In the genomic region with DNA sequence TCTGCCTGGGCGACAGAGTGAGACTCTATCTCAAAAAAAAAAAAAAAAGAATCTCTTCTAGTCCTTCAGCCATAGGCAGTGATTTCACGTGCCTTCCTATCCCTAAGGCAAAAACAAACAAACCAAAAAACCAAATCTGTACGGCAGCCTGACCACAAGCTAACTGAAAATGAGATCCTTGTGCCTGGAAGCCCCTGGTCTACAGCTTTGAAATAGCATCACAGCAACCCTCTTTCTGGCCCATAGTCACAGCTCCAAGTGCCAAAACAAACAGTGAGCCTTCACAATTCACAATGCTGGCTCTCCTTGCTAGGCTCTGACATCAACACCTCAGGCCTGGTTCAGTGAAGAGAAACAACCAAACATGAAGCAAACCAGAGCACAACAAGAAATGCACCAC, we compare ENCODE assay signal across 8 cellular contexts. TPM values are rescaled to one million over a fixed set of nuclear protein-coding genes. Genes with fewer than 3 reads are reported as not detected.
A peak's percentile ranks its signal among the peaks of the same experiment; 100 is the strongest.
DNase-seq lines count a peak whose midpoint lies in the region; ATAC-seq and TF ChIP-seq lines count a peak whose summit lies in the region.
"Had no signal": no experiment of that assay in that cellular context is flagged by ENCODE, and none has a peak within 500 bp of the region (broad histone marks: within the 10 kb centered on the region; RNA-seq: fewer than 3 reads in every experiment).

No MANE protein-coding gene starts in this region.

- no peaks in the 10 kb centered on the region for H3K4me1 ChIP-seq in right cardiac atrium (ENCODE audit: control insufficient read depth, insufficient read depth, low read length)

- H3K27me3 ChIP-seq in MG63 (no peaks in the 10 kb centered on the region), right cardiac atrium (ENCODE audit: control insufficient read depth, insufficient read depth) (no peaks in the 10 kb centered on the region)

- CTCF ChIA-PET in MCF 10A (lab: Yijun Ruan, JAX), result interaction anchor here (0.6 to 1.1 kb wide), 3 partner anchors 21 to 284 kb away, joined by 3 to 4 read pairs (median 4); no protein-coding TSS in a partner anchor

- no peak for TF ChIP-seq CTCF in MCF 10A (IDR thresholded peaks at IDR 0.05; ENCODE audit: unreplicated experiment)
- TF ChIP-seq CTCF in GM20000 (IDR thresholded peaks at IDR 0.05; ENCODE audit: extremely low read depth, missing control alignments), result no peak

- H3K27me3 Mint-ChIP-seq in MCF 10A (ENCODE audit: insufficient read depth, unreplicated experiment), result no peaks in the 10 kb centered on the region
- H3K27me3 Mint-ChIP-seq in stimulated activated naive B cell treated with anti-CD40 and anti-IgM and Interleukin-4, amounts not matched to agents 10 μg/mL and 1 μg/mL and 100 μg/mL, for 72 hours, result peaks cover 4 to 9% of the 10 kb centered on the region in 2 donors

- H3K9me3 Mint-ChIP-seq in MCF 10A (ENCODE audit: unreplicated experiment), result no peaks in the 10 kb centered on the region
- no peaks in the 10 kb centered on the region for H3K9me3 Mint-ChIP-seq in stimulated activated naive B cell treated with anti-CD40 and anti-IgM and Interleukin-4, amounts not matched to agents 10 μg/mL and 1 μg/mL and 100 μg/mL, for 72 hours

- H3K9me3 ChIP-seq in MG63 (no peaks in the 10 kb centered on the region), right cardiac atrium (ENCODE audit: control insufficient read depth, low read length) (no peaks in the 10 kb centered on the region)

- H3K27ac Mint-ChIP-seq in MCF 10A (ENCODE audit: low read depth, unreplicated experiment), result no peak overlapping the region
- no peak overlapping the region for H3K27ac Mint-ChIP-seq in stimulated activated naive B cell treated with anti-CD40 and anti-IgM and Interleukin-4, amounts not matched to agents 10 μg/mL and 1 μg/mL and 100 μg/mL, for 72 hours

- no TSS peak for BruUV-seq in MCF 10A (replicated peaks; lab: Mats Ljungman, UMichigan)

- peak; percentile 96 to 97 for ATAC-seq in right cardiac atrium
- ATAC-seq in stimulated activated naive B cell treated with anti-CD40 and anti-IgM and Interleukin-4, amounts not matched to agents 10 μg/mL and 1 μg/mL and 100 μg/mL, for 72 hours (replicated peaks), result no peak

- intact Hi-C loops in MCF 10A (cut with micrococcal nuclease), result no loop called here
- intact Hi-C loops in right cardiac atrium (cut with DNase I), result no loop called here

- H3K36me3 Mint-ChIP-seq in MCF 10A (ENCODE audit: insufficient read depth, unreplicated experiment), result no peaks in the 10 kb centered on the region
- no peaks in the 10 kb centered on the region for H3K36me3 Mint-ChIP-seq in stimulated activated naive B cell treated with anti-CD40 and anti-IgM and Interleukin-4, amounts not matched to agents 10 μg/mL and 1 μg/mL and 100 μg/mL, for 72 hours

- WGBS in right cardiac atrium, result 43% methylated on average over 3 of the region's 3 CpGs

- peak; percentile 87 for DNase-seq in MG63
- peak; percentile 90 for DNase-seq in MCF 10A (ENCODE audit: unreplicated experiment)
- DNase-seq in right cardiac atrium, result peak; percentile 59 to 69 (median 60)
- DNase-seq in substantia nigra (lab: John Stamatoyannopoulos, UW), result peak in 46 of 49 donors; percentile 4 to 82 (median 46)
- DNase-seq in MV-4-11 (lab: John Stamatoyannopoulos, UW), result no peak
- DNase-seq in stimulated activated naive B cell treated with anti-CD40 and anti-IgM and Interleukin-4, amounts not matched to agents 10 μg/mL and 1 μg/mL and 100 μg/mL, for 72 hours, result no peak
- DNase-seq in GM20000 (ENCODE audit: low spot score), result no peak
- DNase-seq: NCI-H1436 had no signal

- no peak overlapping the region for H3K4me3 Mint-ChIP-seq in MCF 10A (ENCODE audit: unreplicated experiment)
- no peak overlapping the region for H3K4me3 Mint-ChIP-seq in stimulated activated naive B cell treated with anti-CD40 and anti-IgM and Interleukin-4, amounts not matched to agents 10 μg/mL and 1 μg/mL and 100 μg/mL, for 72 hours

- H3K27ac ChIP-seq in right cardiac atrium (ENCODE audit: low read length) (no peak overlapping the region), substantia nigra (ENCODE audit: low read depth, low read length, poor library complexity, severe bottlenecking) (peak overlapping the region; percentile 97)

- H3K36me3 ChIP-seq in MG63, result no peaks in the 10 kb centered on the region

- POLR2A ChIA-PET in MCF 10A (lab: Yijun Ruan, JAX), result interaction anchor here (0.6 to 1.6 kb wide), 2 partner anchors 8 to 17 kb away, joined by 3 read pairs; no protein-coding TSS in a partner anchor

- H3K4me3 ChIP-seq in MG63 (no peak overlapping the region), right cardiac atrium (ENCODE audit: low read length) (no peak overlapping the region)

- peaks cover 13% of the 10 kb centered on the region for H3K4me1 Mint-ChIP-seq in MCF 10A (ENCODE audit: insufficient read depth, unreplicated experiment)
- no peaks in the 10 kb centered on the region for H3K4me1 Mint-ChIP-seq in stimulated activated naive B cell treated with anti-CD40 and anti-IgM and Interleukin-4, amounts not matched to agents 10 μg/mL and 1 μg/mL and 100 μg/mL, for 72 hours

RNA-seq across cellular contexts. Expression of gene TMEM150C, which starts 46.1 kb away (rescaled TPM):
- total RNA-seq in MG63 (2014; rRNA removed; shearing (Covaris generic); ENCODE audit: low replicate concordance), result 0.57 and 0.76 TPM in 2 replicates
- 0.10 TPM in 1 of 2 replicates, not detected in the other for total RNA-seq in MCF 10A (2022)
- 10 to 100 TPM; 11.3 to 18.6 (median 15.7) TPM for total RNA-seq in right cardiac atrium
- polyA plus RNA-seq in right cardiac atrium, result 13.6 TPM

Comparison
In these comparisons a context has a peak if more than half of its experiments do, and no peak if none do; other contexts are left out.
1. DNase-seq: peak in MG63 (single experiment), MCF 10A (single experiment), right cardiac atrium (3 of 3) and substantia nigra (46 of 49); none in MV-4-11 (single experiment), stimulated activated naive B cell treated with anti-CD40 and anti-IgM and Interleukin-4, amounts not matched to agents 10 μg/mL and 1 μg/mL and 100 μg/mL, for 72 hours (single experiment) and GM20000 (single experiment).
2. ATAC-seq: peak in right cardiac atrium (2 of 2); none in stimulated activated naive B cell treated with anti-CD40 and anti-IgM and Interleukin-4, amounts not matched to agents 10 μg/mL and 1 μg/mL and 100 μg/mL, for 72 hours (0 of 2).